11 cellular contexts compared by ENCODE assay signal in genomic region chr2:157150747-157151146, GRCh38.
DNase-seq lines count a peak whose midpoint lies in the region; ATAC-seq, FAIRE-seq and TF ChIP-seq lines count a peak whose summit lies in the region.
"Had no signal": no experiment of that assay in that cellular context is flagged by ENCODE, and none has a peak within 500 bp of the region (broad histone marks: within the 10 kb centered on the region; RNA-seq: fewer than 3 reads in every experiment).

No MANE protein-coding gene starts in this region.

- TF ChIP-seq CTCF in pancreas (IDR thresholded peaks at IDR 0.05) (no peak), mesothelial cell of epicardium (IDR thresholded peaks at IDR 0.05; ENCODE audit: unreplicated experiment) (no peak)

- H3K27me3 ChIP-seq in pancreas: no peaks in the 10 kb centered on the region
- H3K27me3 ChIP-seq in effector memory CD4-positive, alpha-beta T cell (replicated peaks; ENCODE audit: control insufficient read depth, insufficient read depth, low read length, poor library complexity, severe bottlenecking): no peaks in the 10 kb centered on the region

- no peaks in the 10 kb centered on the region for H3K9me3 ChIP-seq in pancreas
- no peaks in the 10 kb centered on the region for H3K9me3 ChIP-seq in effector memory CD4-positive, alpha-beta T cell (ENCODE audit: control insufficient read depth, low read length)

- no peak overlapping the region for H3K27ac ChIP-seq in pancreas
- no peak overlapping the region for H3K27ac ChIP-seq in effector memory CD4-positive, alpha-beta T cell (ENCODE audit: insufficient read depth, low read length, poor library complexity, severe bottlenecking)

- no peaks in the 10 kb centered on the region for H3K9me3 Mint-ChIP-seq in mesothelial cell of epicardium

- DNase-seq in LoVo (ENCODE audit: low spot score) (peak; percentile 59), pancreas (no peak), NCI-H146 (lab: John Stamatoyannopoulos, UW) (no peak), NCI-H524 (lab: John Stamatoyannopoulos, UW) (no peak), mesothelial cell of epicardium (ENCODE audit: low spot score in 2 of 2, unreplicated experiment in 2 of 2) (no peak)
- DNase-seq in effector memory CD4-positive, alpha-beta T cell: no peak
- DNase-seq: activated CD4-positive, alpha-beta T cell treated with anti-CD3 and anti-CD28 coated beads, Interleukin-2, amount 50 U/mL, for 48 hours; cortex of kidney; stimulated activated CD4-positive, alpha-beta T cell treated with anti-CD3 and anti-CD28 coated beads, Interleukin-4, amount 100 ng/mL, for 1 hour had no signal

- no peak overlapping the region for H3K27ac Mint-ChIP-seq in mesothelial cell of epicardium

- peaks cover 20% of the 10 kb centered on the region for H3K4me1 Mint-ChIP-seq in mesothelial cell of epicardium

- H3K4me3 Mint-ChIP-seq in mesothelial cell of epicardium: no peak overlapping the region

- no peaks in the 10 kb centered on the region for H3K27me3 Mint-ChIP-seq in mesothelial cell of epicardium (ENCODE audit: low read depth)

- no peaks in the 10 kb centered on the region for H3K36me3 ChIP-seq in pancreas
- no peaks in the 10 kb centered on the region for H3K36me3 ChIP-seq in effector memory CD4-positive, alpha-beta T cell (ENCODE audit: control insufficient read depth, insufficient read depth, low read length)

- FAIRE-seq in pancreas (lab: Jason Lieb, UNC): peak; percentile 92

- ATAC-seq in GM19043 (IDR thresholded peaks at IDR 0.05; ENCODE audit: low read depth, unreplicated experiment) (peak; percentile 89), HG02763 (IDR thresholded peaks at IDR 0.05; ENCODE audit: unreplicated experiment) (peak; percentile 90), pancreas (peak in 2 of 4 donors; percentile 41 to 72)

- no peak overlapping the region for H3K4me3 ChIP-seq in pancreas
- H3K4me3 ChIP-seq in effector memory CD4-positive, alpha-beta T cell (ENCODE audit: insufficient read depth, low read depth, low read length, poor library complexity, severe bottlenecking): no peak overlapping the region

- WGBS in pancreas, 2 donors: 34 to 43% methylated on average over 3 of the region's 3 CpGs

- intact Hi-C loops in pancreas (cut with DNase I): no loop called here

- no peaks in the 10 kb centered on the region for H3K36me3 Mint-ChIP-seq in mesothelial cell of epicardium

- peaks cover 0 to 14% (median 7%) of the 10 kb centered on the region in 3 donors for H3K4me1 ChIP-seq in pancreas
- no peaks in the 10 kb centered on the region for H3K4me1 ChIP-seq in effector memory CD4-positive, alpha-beta T cell (ENCODE audit: control insufficient read depth, insufficient read depth, low read length, poor library complexity, severe bottlenecking)
